ENCODE assay signal across 15 cellular contexts in genomic region chr9:133227996-133228395, GRCh38. TPM values are rescaled to one million over a fixed set of nuclear protein-coding genes. Genes with fewer than 3 reads are reported as not detected.
"Had no signal": no experiment of that assay in that cellular context is flagged by ENCODE, and none has a peak within 500 bp of the region (broad histone marks: within the 10 kb centered on the region; RNA-seq: fewer than 3 reads in every experiment).

No MANE protein-coding gene starts in this region.

RNA-seq across cellular contexts. Expression of gene OBP2B, which starts 18.9 kb away (rescaled TPM):
- total RNA-seq: activated CD4-positive, alpha-beta memory T cell treated with anti-CD3 and anti-CD28 coated beads for 36 hours; activated CD4-positive, alpha-beta T cell treated with anti-CD3 and anti-CD28 coated beads for 36 hours; activated CD4-positive, alpha-beta T cell treated with anti-CD3 and anti-CD28 coated beads, Interleukin-2, amount 10 ng/mL, durations not matched to agents 24 days and 14 days; activated CD8-positive, alpha-beta T cell treated with anti-CD3 and anti-CD28 coated beads, Interleukin-2, amount 10 ng/mL, durations not matched to agents 7 days and 5 days; activated T-cell treated with anti-CD3 and anti-CD28 coated beads, Interleukin-2, amount 50 U/mL, for 4 hours; activated T-helper 17 cell treated with anti-CD3 and anti-CD28 coated beads, Interleukin-2, amount 50 U/mL, for 72 hours; astrocyte; bronchial epithelial cell; colonic mucosa; dorsolateral prefrontal cortex; esophagus muscularis mucosa; foreskin keratinocyte; gastrocnemius medialis; T-helper 1 cell treated with Interleukin-12 subunit alpha and Interleukin-12 subunit beta and Interleukin-4 antibody, amounts not matched to agents 30 ng/mL and 1 ng/mL, for 36 hours had no signal
- polyA plus RNA-seq: adipose tissue, foreskin keratinocyte had no signal

RNA-seq across cellular contexts. Expression of gene ABO, which starts 47.0 kb away (rescaled TPM):
- total RNA-seq: activated CD4-positive, alpha-beta memory T cell treated with anti-CD3 and anti-CD28 coated beads for 36 hours; activated CD8-positive, alpha-beta T cell treated with anti-CD3 and anti-CD28 coated beads, Interleukin-2, amount 10 ng/mL, durations not matched to agents 7 days and 5 days; activated T-helper 17 cell treated with anti-CD3 and anti-CD28 coated beads, Interleukin-2, amount 50 U/mL, for 72 hours; astrocyte; foreskin keratinocyte had no signal
- polyA plus RNA-seq: foreskin keratinocyte had no signal
